Comparison of ENCODE assay signal across 18 cellular contexts in genomic region chr7:116610210-116610609, GRCh38.
DNase-seq lines count a peak whose midpoint lies in the region; ATAC-seq, FAIRE-seq and TF ChIP-seq lines count a peak whose summit lies in the region.
"Had no signal": no experiment of that assay in that cellular context is flagged by ENCODE, and none has a peak within 500 bp of the region (broad histone marks: within the 10 kb centered on the region; RNA-seq: fewer than 3 reads in every experiment).

No MANE protein-coding gene starts in this region.

- no peaks in the 10 kb centered on the region for H3K4me1 ChIP-seq in astrocyte (ENCODE audit: insufficient read depth, low read length)

- no peak for ATAC-seq in GM21576 (IDR thresholded peaks at IDR 0.05; ENCODE audit: unreplicated experiment)
- no peak for ATAC-seq in GM18517 (IDR thresholded peaks at IDR 0.05; ENCODE audit: unreplicated experiment)
- ATAC-seq: activated CD8-positive, alpha-beta T cell treated with anti-CD3 and anti-CD28 coated beads for 36 hours; body of pancreas; effector memory CD8-positive, alpha-beta T cell; Panc1 had no signal

- no peaks in the 10 kb centered on the region for H3K9me3 ChIP-seq in astrocyte (ENCODE audit: insufficient read depth, low read depth, low read length)
- H3K9me3 ChIP-seq: body of pancreas had no signal

- no peak overlapping the region for H3K27ac Mint-ChIP-seq in astrocyte (ENCODE audit: unreplicated experiment)
- H3K27ac Mint-ChIP-seq: activated CD8-positive, alpha-beta T cell treated with anti-CD3 and anti-CD28 coated beads for 36 hours; effector memory CD8-positive, alpha-beta T cell had no signal

- H3K36me3 ChIP-seq in astrocyte (ENCODE audit: insufficient read depth, low read length): no peaks in the 10 kb centered on the region

- no peak for FAIRE-seq in astrocyte (lab: Jason Lieb, UNC)
- FAIRE-seq: GM12891, kidney had no signal

- H3K27me3 ChIP-seq in astrocyte (ENCODE audit: insufficient read depth, low read length): no peaks in the 10 kb centered on the region
- H3K27me3 ChIP-seq: body of pancreas had no signal

- H3K4me3 ChIP-seq in astrocyte (ENCODE audit: insufficient read depth, low read depth, low read length): no peak overlapping the region
- H3K4me3 ChIP-seq: body of pancreas had no signal

- in situ Hi-C loops in Caki2 (cut with HindIII; ENCODE audit: low pct_unique_long_range_greater_than_20kb, low sequenced_read_pairs): no loop called here

- H3K79me2 ChIP-seq in astrocyte (ENCODE audit: insufficient read depth, low read length): no peaks in the 10 kb centered on the region

- no peak for TF ChIP-seq CTCF in astrocyte (IDR thresholded peaks at IDR 0.05; ENCODE audit: insufficient read depth, low read depth, low read length)

- no peak overlapping the region for H3K4me3 Mint-ChIP-seq in astrocyte (ENCODE audit: unreplicated experiment)
- H3K4me3 Mint-ChIP-seq: activated CD8-positive, alpha-beta T cell treated with anti-CD3 and anti-CD28 coated beads for 36 hours; effector memory CD8-positive, alpha-beta T cell had no signal

- H3K36me3 Mint-ChIP-seq in astrocyte (ENCODE audit: low read depth, unreplicated experiment): no peaks in the 10 kb centered on the region

- peak; percentile 54 for DNase-seq in Caki2 (ENCODE audit: low read depth)
- peak; percentile 92 for DNase-seq in MV-4-11 (lab: John Stamatoyannopoulos, UW)
- DNase-seq in astrocyte (ENCODE audit: low read depth): peak; percentile 90
- DNase-seq in kidney tubule cell (ENCODE audit: low spot score): peak; percentile 51
- no peak for DNase-seq in stimulated activated CD4-positive, alpha-beta T cell treated with anti-CD3 and anti-CD28 coated beads, Interleukin-15, amount 100 ng/mL, for 24 hours
- DNase-seq in stimulated activated CD8-positive, alpha-beta memory T cell treated with anti-CD3 and anti-CD28 coated beads, Interleukin-4, amount 100 ng/mL, for 48 hours: no peak
- DNase-seq: activated CD8-positive, alpha-beta T cell treated with anti-CD3 and anti-CD28 coated beads for 36 hours; body of pancreas; effector memory CD8-positive, alpha-beta T cell; glutamatergic neuron; kidney; posterior cingulate gyrus; stimulated activated CD4-positive, alpha-beta T cell treated with anti-CD3 and anti-CD28 coated beads, Interleukin-1b, Interleukin-23, amount 100 ng/mL, for 48 hours; T1000 had no signal

- H3K4me1 Mint-ChIP-seq in astrocyte (ENCODE audit: low read depth, unreplicated experiment): peaks cover 4% of the 10 kb centered on the region

- H4K20me1 ChIP-seq in astrocyte (ENCODE audit: insufficient read depth, low read length): no peaks in the 10 kb centered on the region

- no peak overlapping the region for H3K9ac ChIP-seq in astrocyte (ENCODE audit: low read length)

- peaks cover 2% of the 10 kb centered on the region for H3K9me3 Mint-ChIP-seq in astrocyte (ENCODE audit: unreplicated experiment)
- H3K9me3 Mint-ChIP-seq: activated CD8-positive, alpha-beta T cell treated with anti-CD3 and anti-CD28 coated beads for 36 hours; effector memory CD8-positive, alpha-beta T cell had no signal

- no peak overlapping the region for H3K27ac ChIP-seq in astrocyte (ENCODE audit: low read depth, low read length)
- H3K27ac ChIP-seq: body of pancreas had no signal

- no peak overlapping the region for H2AFZ ChIP-seq in astrocyte (ENCODE audit: low read depth, low read length)

- H3K4me2 ChIP-seq in astrocyte (ENCODE audit: low read length): no peak overlapping the region

- H3K27me3 Mint-ChIP-seq in astrocyte (ENCODE audit: low read depth, unreplicated experiment): no peaks in the 10 kb centered on the region

Comparison
In these comparisons a context has a peak if more than half of its experiments do, and no peak if none do; other contexts are left out.
1. DNase-seq: peak in Caki2 (single experiment), MV-4-11 (single experiment), astrocyte (single experiment) and kidney tubule cell (single experiment); none in stimulated activated CD4-positive, alpha-beta T cell treated with anti-CD3 and anti-CD28 coated beads, Interleukin-15, amount 100 ng/mL, for 24 hours (single experiment) and stimulated activated CD8-positive, alpha-beta memory T cell treated with anti-CD3 and anti-CD28 coated beads, Interleukin-4, amount 100 ng/mL, for 48 hours (single experiment).